In genomic region chr10:58735087-58735486, GRCh38 we compare ENCODE assay signal across 21 cellular contexts.
"Had no signal": no experiment of that assay in that cellular context is flagged by ENCODE, and none has a peak within 500 bp of the region (broad histone marks: within the 10 kb centered on the region; RNA-seq: fewer than 3 reads in every experiment).

No MANE protein-coding gene starts in this region.

- H3K9ac ChIP-seq: parathyroid adenoma had no signal

- H3K9me3 ChIP-seq: sigmoid colon, thyroid gland had no signal

- H3K4me3 ChIP-seq: breast epithelium, hepatocyte, left lung, sigmoid colon, thyroid gland had no signal

- H3K4me2 ChIP-seq: hepatocyte had no signal

- H3K79me2 ChIP-seq: hepatocyte, parathyroid adenoma had no signal

- ATAC-seq: activated T-helper 17 cell treated with anti-CD3 and anti-CD28 coated beads, Interleukin-2, amount 50 U/mL, for 72 hours; foreskin keratinocyte; left lung; stimulated activated naive CD8-positive, alpha-beta T cell treated with anti-CD3 and anti-CD28 coated beads, Interleukin-15, Interleukin-2, amounts not matched to agents 100 U/mL and 50 U/mL, for 24 hours; WTC11 had no signal

- H3K27me3 ChIP-seq: breast epithelium, foreskin keratinocyte, hepatocyte, left lung, sigmoid colon, thyroid gland had no signal

- H3K27me3 Mint-ChIP-seq: activated T-cell treated with anti-CD3 and anti-CD28 coated beads, Interleukin-2, amount 50 U/mL, for 24 hours had no signal

- H2AFZ ChIP-seq: hepatocyte, parathyroid adenoma had no signal

- DNase-seq: activated T-cell treated with anti-CD3 and anti-CD28 coated beads, Interleukin-2, amount 50 U/mL, for 24 hours; cerebellar nuclear complex; foreskin keratinocyte; glutamatergic neuron; immature natural killer cell; left lung; mammary epithelial cell; nephron progenitor cell; sigmoid colon; stimulated activated CD4-positive, alpha-beta T cell treated with anti-CD3 and anti-CD28 coated beads, Interleukin-12 subunit alpha, Interleukin-12 subunit beta, amount 100 ng/mL, for 4 hours; stimulated activated CD4-positive, alpha-beta T cell treated with anti-CD3 and anti-CD28 coated beads, Interleukin-4, amount 100 ng/mL, for 4 hours; stimulated activated naive CD8-positive, alpha-beta T cell treated with anti-CD3 and anti-CD28 coated beads, Interleukin-15, Interleukin-2, amounts not matched to agents 100 U/mL and 50 U/mL, for 24 hours; T-helper 1 cell; T-helper 9 cell; thyroid gland had no signal

- H3K36me3 ChIP-seq: breast epithelium, left lung, sigmoid colon, thyroid gland had no signal

- H3K4me1 ChIP-seq: breast epithelium, foreskin keratinocyte, left lung, parathyroid adenoma, thyroid gland had no signal

- H3K4me1 Mint-ChIP-seq: activated T-helper 17 cell treated with anti-CD3 and anti-CD28 coated beads, Interleukin-2, amount 50 U/mL, for 72 hours; immature natural killer cell; nephron progenitor cell; WTC11 had no signal

- H3K27ac Mint-ChIP-seq: activated naive CD8-positive, alpha-beta T cell; activated T-cell treated with anti-CD3 and anti-CD28 coated beads, Interleukin-2, amount 50 U/mL, for 24 hours; activated T-helper 17 cell treated with anti-CD3 and anti-CD28 coated beads, Interleukin-2, amount 50 U/mL, for 72 hours; nephron progenitor cell; WTC11 had no signal

- H3K27ac ChIP-seq: foreskin keratinocyte, hepatocyte, parathyroid adenoma, thyroid gland had no signal

- H3K4me3 Mint-ChIP-seq: activated naive CD8-positive, alpha-beta T cell; activated T-cell treated with anti-CD3 and anti-CD28 coated beads, Interleukin-2, amount 50 U/mL, for 24 hours; activated T-helper 17 cell treated with anti-CD3 and anti-CD28 coated beads, Interleukin-2, amount 50 U/mL, for 72 hours; immature natural killer cell; nephron progenitor cell; WTC11 had no signal
